Comparison of ENCODE assay signal across 15 cellular contexts in the genomic region with DNA sequence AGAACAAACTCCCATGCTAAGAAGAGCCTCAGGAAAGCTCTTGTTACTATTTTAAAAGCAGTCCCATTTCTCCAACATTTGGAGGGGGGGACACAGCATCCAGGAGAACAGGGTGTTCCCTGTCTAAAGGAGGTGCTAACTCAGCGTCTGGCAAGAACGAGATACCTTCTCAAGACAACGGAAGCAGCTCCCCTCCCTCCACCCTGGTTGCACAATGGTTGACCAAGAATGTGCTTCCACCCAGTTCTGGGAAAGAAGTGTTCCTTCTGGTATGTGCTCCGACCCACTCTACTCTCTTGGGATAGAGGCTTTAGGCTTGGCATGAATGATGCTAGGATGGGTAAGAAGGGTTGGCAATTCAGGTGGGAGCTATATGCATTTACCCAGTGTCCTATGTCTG. TPM values are rescaled to one million over a fixed set of nuclear protein-coding genes. Genes with fewer than 3 reads are reported as not detected.
DNase-seq lines count a peak whose midpoint lies in the region; ATAC-seq, FAIRE-seq and TF ChIP-seq lines count a peak whose summit lies in the region.
"Had no signal": no experiment of that assay in that cellular context is flagged by ENCODE, and none has a peak within 500 bp of the region (broad histone marks: within the 10 kb centered on the region; RNA-seq: fewer than 3 reads in every experiment).

No MANE protein-coding gene starts in this region.

- H3K27me3 ChIP-seq in testis: no peaks in the 10 kb centered on the region
- H3K27me3 ChIP-seq: neural progenitor cell had no signal

- no peak for FAIRE-seq in RCC 7860 (lab: Jason Lieb, UNC)
- FAIRE-seq: endometrium had no signal

- H3K27ac ChIP-seq in testis: peak overlapping the region in 1 of 2 donors; percentile 64
- H3K27ac ChIP-seq: neural progenitor cell, SK-N-MC had no signal

- ATAC-seq in GM19455 (IDR thresholded peaks at IDR 0.05; ENCODE audit: unreplicated experiment) (no peak), HG03045 (IDR thresholded peaks at IDR 0.05; ENCODE audit: unreplicated experiment) (no peak)

- no peak for TF ChIP-seq POLR2A in testis (IDR thresholded peaks at IDR 0.05)

- DNase-seq in cardiac fibroblast (ENCODE audit: low read depth in 2 of 2) (peak; percentile 92 to 95), iris pigment epithelial cell (ENCODE audit: low read depth) (peak; percentile 14), testis (peak; percentile 79), RCC 7860 (ENCODE audit: low spot score) (no peak), kidney glomerular epithelial cell (lab: John Stamatoyannopoulos, UW) (no peak)
- DNase-seq: activated B cell treated with CpG ODN at 0.5 μM for 24 hours; activated T-cell treated with anti-CD3 and anti-CD28 coated beads, Interleukin-2, amount 50 U/mL, for 24 hours; NCI-H1436; stimulated activated CD4-positive, alpha-beta T cell treated with anti-CD3 and anti-CD28 coated beads, Interleukin-15, amount 100 ng/mL, for 24 hours had no signal

- no peaks in the 10 kb centered on the region for H3K9me3 ChIP-seq in testis

- no peak for TF ChIP-seq CTCF in cardiac fibroblast (IDR thresholded peaks at IDR 0.05; ENCODE audit: low read depth, low read length)
- no peak for TF ChIP-seq CTCF in testis (IDR thresholded peaks at IDR 0.05)

- intact Hi-C loops in testis (cut with DNase I; ENCODE audit: low total_unique reads): no loop called here

- H3K4me3 ChIP-seq in cardiac fibroblast (replicated peaks in 1 of 2; ENCODE audit: low read depth in 2 of 2, low read length in 2 of 2) (no peak overlapping the region), testis (no peak overlapping the region)
- H3K4me3 ChIP-seq: neural progenitor cell, SK-N-MC had no signal

- no peaks in the 10 kb centered on the region for H3K36me3 ChIP-seq in testis (ENCODE audit: low read depth, missing control alignments)
- H3K36me3 ChIP-seq: neural progenitor cell had no signal

- no peak for TF ChIP-seq RAD21 in Ishikawa (IDR thresholded peaks at IDR 0.05; ENCODE audit: low read depth)

- 49% methylated on average over 4 of the region's 4 CpGs for WGBS in testis, 2 donors

- peaks cover 25% of the 10 kb centered on the region for H3K4me1 ChIP-seq in testis

- no peak for TF ChIP-seq EP300 in Ishikawa (IDR thresholded peaks at IDR 0.05; ENCODE audit: borderline replicate concordance)

TF ChIP-seq in Ishikawa, 13 proteins besides CTCF, POLR2A, EP300 and RAD21:
- TF ChIP-seq CREB1 (IDR thresholded peaks at IDR 0.05; ENCODE audit: low read depth) (no peak), CEBPB (IDR thresholded peaks at IDR 0.05) (peak; percentile 94), TEAD4 (IDR thresholded peaks at IDR 0.05) (peak; percentile 54)

RNA-seq across cellular contexts. Expression of a gene that starts 1.5 kb away (rescaled TPM):
- total RNA-seq in testis: under 1 TPM; 0.19 to 0.63 TPM
- 1.5 TPM for polyA plus RNA-seq in testis (ENCODE audit: insufficient read depth, low read depth, low replicate concordance)
- total RNA-seq: activated B cell treated with CpG ODN at 0.5 μM for 24 hours had no signal

RNA-seq across cellular contexts. Expression of a gene that starts 20.9 kb away (rescaled TPM):
- total RNA-seq in testis: under 1 TPM in 1 of 2 donors, not detected in 1; 0.16 TPM
- polyA plus RNA-seq in testis (ENCODE audit: insufficient read depth, low read depth, low replicate concordance): not detected
- total RNA-seq: activated B cell treated with CpG ODN at 0.5 μM for 24 hours had no signal

RNA-seq across cellular contexts. Expression of a gene that starts 25.7 kb away (rescaled TPM):
- total RNA-seq in testis: 1 to 10 TPM in 1 of 2 donors, under 1 TPM in 1; 0.39 to 1.1 TPM
- 2.6 TPM for polyA plus RNA-seq in testis (ENCODE audit: insufficient read depth, low read depth, low replicate concordance)
- total RNA-seq: activated B cell treated with CpG ODN at 0.5 μM for 24 hours had no signal

RNA-seq across cellular contexts. Expression of a gene that starts 42.6 kb away (rescaled TPM):
- total RNA-seq in testis: under 1 TPM in 1 of 2 donors, not detected in 1; 0.19 TPM
- polyA plus RNA-seq in testis (ENCODE audit: insufficient read depth, low read depth, low replicate concordance): not detected
- total RNA-seq: activated B cell treated with CpG ODN at 0.5 μM for 24 hours had no signal

RNA-seq across cellular contexts. Expression of a gene that starts 58.4 kb away (rescaled TPM):
- total RNA-seq in testis: under 1 TPM in 1 of 2 donors, not detected in 1; 0.12 TPM
- polyA plus RNA-seq in testis (ENCODE audit: insufficient read depth, low read depth, low replicate concordance): not detected
- total RNA-seq: activated B cell treated with CpG ODN at 0.5 μM for 24 hours had no signal

Comparison
In these comparisons a context has a peak if more than half of its experiments do, and no peak if none do; other contexts are left out.
1. DNase-seq: peak in cardiac fibroblast (2 of 2), iris pigment epithelial cell (single experiment) and testis (single experiment); none in RCC 7860 (single experiment) and kidney glomerular epithelial cell (single experiment).